In genomic region chr4:26331380-26331945, GRCh38 we compare ENCODE assay signal across 15 cellular contexts. TPM values are rescaled to one million over a fixed set of nuclear protein-coding genes. Genes with fewer than 3 reads are reported as not detected.
DNase-seq lines count a peak whose midpoint lies in the region; ATAC-seq and TF ChIP-seq lines count a peak whose summit lies in the region.
"Had no signal": no experiment of that assay in that cellular context is flagged by ENCODE, and none has a peak within 500 bp of the region (broad histone marks: within the 10 kb centered on the region; RNA-seq: fewer than 3 reads in every experiment).

No MANE protein-coding gene starts in this region.

- H3K27ac Mint-ChIP-seq in GM23338: peak overlapping the region; percentile 32
- H3K27ac Mint-ChIP-seq in activated T-helper 17 cell treated with anti-CD3 and anti-CD28 coated beads, Interleukin-2, amount 50 U/mL, for 72 hours: no peak overlapping the region
- H3K27ac Mint-ChIP-seq in mesothelial cell of epicardium: peak overlapping the region; percentile 27
- H3K27ac Mint-ChIP-seq in CD8-positive, alpha-beta T cell: no peak overlapping the region
- H3K27ac Mint-ChIP-seq: activated CD8-positive, alpha-beta T cell treated with anti-CD3 and anti-CD28 coated beads for 36 hours; B cell had no signal

- peaks cover 2% of the 10 kb centered on the region; the same call in 1 of the 2 replicates for H3F3A ChIP-seq in GM23338 (replicated peaks; ENCODE audit: low read depth)

- H3K27ac ChIP-seq in BLaER1: peak overlapping the region; percentile 56
- H3K27ac ChIP-seq in GM23338 (ENCODE audit: low read depth): 0 out of 2 replicates have a peak overlapping the region, but pooled peaks have one; percentile 26
- H3K27ac ChIP-seq in CD8-positive, alpha-beta T cell (ENCODE audit: low read depth, low read length): no peak overlapping the region
- H3K27ac ChIP-seq: prostate gland, RWPE1 had no signal

- H3K9me2 ChIP-seq in GM23338 (ENCODE audit: insufficient read depth): no peaks in the 10 kb centered on the region

- peak overlapping the region; percentile 22; the same call in 1 of the 2 replicates for H3K9ac ChIP-seq in BLaER1

- CTCF ChIA-PET in CD8-positive, alpha-beta T cell (lab: Charles Lee): interaction anchor here (1.0 to 7.5 kb wide), 12 partner anchors 9 to 490 kb away, joined by 3 to 107 read pairs (median 12); no protein-coding TSS in a partner anchor

- DNase-seq in GM23338 (ENCODE audit: low spot score) (no peak), mesothelial cell of epicardium (ENCODE audit: low spot score in 2 of 2, unreplicated experiment in 2 of 2) (no peak)
- no peak for DNase-seq in CD8-positive, alpha-beta T cell
- DNase-seq: activated CD8-positive, alpha-beta T cell treated with anti-CD3 and anti-CD28 coated beads for 36 hours; activated effector memory CD4-positive, alpha-beta T cell treated with Interleukin-2 at 50 U/mL for 16 hours; effector CD4-positive, alpha-beta T cell had no signal

- H3K4me3 ChIP-seq in BLaER1: no peak overlapping the region
- H3K4me3 ChIP-seq in GM23338: peak overlapping the region; percentile 18
- no peak overlapping the region for H3K4me3 ChIP-seq in CD8-positive, alpha-beta T cell (ENCODE audit: low read depth, low read length)
- H3K4me3 ChIP-seq: prostate gland had no signal

- ATAC-seq in GM23338 (no peak), GM19455 (IDR thresholded peaks at IDR 0.05; ENCODE audit: unreplicated experiment) (no peak), HG03108 (IDR thresholded peaks at IDR 0.05; ENCODE audit: unreplicated experiment) (no peak), HG02970 (IDR thresholded peaks at IDR 0.05; ENCODE audit: low FRiP score, unreplicated experiment) (no peak)
- no peak for ATAC-seq in activated T-helper 17 cell treated with anti-CD3 and anti-CD28 coated beads, Interleukin-2, amount 50 U/mL, for 72 hours (replicated peaks)
- ATAC-seq in CD8-positive, alpha-beta T cell: no peak
- ATAC-seq: activated CD8-positive, alpha-beta T cell treated with anti-CD3 and anti-CD28 coated beads for 36 hours had no signal

- peaks cover 100% of the 10 kb centered on the region for H3K79me2 ChIP-seq in GM23338 (replicated peaks; ENCODE audit: insufficient read depth)

- intact Hi-C loops in CD8-positive, alpha-beta T cell (cut with DNase I, micrococcal nuclease): loop anchor here (2.0 to 5.0 kb wide), 4 partner anchors 41 to 681 kb away; no protein-coding TSS in a partner anchor

- H3K9me3 Mint-ChIP-seq in GM23338 (no peaks in the 10 kb centered on the region), mesothelial cell of epicardium (no peaks in the 10 kb centered on the region)
- H3K9me3 Mint-ChIP-seq in activated T-helper 17 cell treated with anti-CD3 and anti-CD28 coated beads, Interleukin-2, amount 50 U/mL, for 72 hours: no peaks in the 10 kb centered on the region
- H3K9me3 Mint-ChIP-seq in CD8-positive, alpha-beta T cell: no peaks in the 10 kb centered on the region
- H3K9me3 Mint-ChIP-seq: activated CD8-positive, alpha-beta T cell treated with anti-CD3 and anti-CD28 coated beads for 36 hours; type B pancreatic cell had no signal

- POLR2A ChIA-PET in CD8-positive, alpha-beta T cell (lab: Charles Lee): interaction anchor here (0.6 to 1.1 kb wide), 3 partner anchors 8 to 74 kb away, joined by 3 read pairs; no protein-coding TSS in a partner anchor

- no peaks in the 10 kb centered on the region; the same call in 2 of the 3 replicates for H3K36me3 Mint-ChIP-seq in GM23338 (ENCODE audit: low read depth)
- peaks cover 87% of the 10 kb centered on the region for H3K36me3 Mint-ChIP-seq in activated T-helper 17 cell treated with anti-CD3 and anti-CD28 coated beads, Interleukin-2, amount 50 U/mL, for 72 hours (ENCODE audit: low read depth)
- no peaks in the 10 kb centered on the region for H3K36me3 Mint-ChIP-seq in mesothelial cell of epicardium
- H3K36me3 Mint-ChIP-seq in CD8-positive, alpha-beta T cell: peaks cover 4% of the 10 kb centered on the region
- H3K36me3 Mint-ChIP-seq: type B pancreatic cell had no signal

- H2AFZ ChIP-seq in GM23338: no peak overlapping the region

- H3K27me3 ChIP-seq in BLaER1 (no peaks in the 10 kb centered on the region), GM23338 (ENCODE audit: insufficient read depth) (no peaks in the 10 kb centered on the region)
- no peaks in the 10 kb centered on the region for H3K27me3 ChIP-seq in CD8-positive, alpha-beta T cell (ENCODE audit: insufficient read depth, low read length)

- H3K4me2 ChIP-seq in BLaER1: peak overlapping the region; percentile 82
- peak overlapping the region; percentile 48 for H3K4me2 ChIP-seq in GM23338

- no peaks in the 10 kb centered on the region for H3K9me3 ChIP-seq in BLaER1
- no peaks in the 10 kb centered on the region for H3K9me3 ChIP-seq in CD8-positive, alpha-beta T cell (ENCODE audit: low read length)
- H3K9me3 ChIP-seq: prostate gland had no signal

- H3K4me1 Mint-ChIP-seq in GM23338 (peaks cover 56% of the 10 kb centered on the region), mesothelial cell of epicardium (peaks cover 16% of the 10 kb centered on the region)
- peaks cover 45% of the 10 kb centered on the region for H3K4me1 Mint-ChIP-seq in activated T-helper 17 cell treated with anti-CD3 and anti-CD28 coated beads, Interleukin-2, amount 50 U/mL, for 72 hours
- peaks cover 53% of the 10 kb centered on the region for H3K4me1 Mint-ChIP-seq in CD8-positive, alpha-beta T cell (ENCODE audit: low read depth)

- H3K4me1 ChIP-seq in BLaER1 (peaks cover 35% of the 10 kb centered on the region), GM23338 (ENCODE audit: insufficient read depth) (peaks cover 72% of the 10 kb centered on the region)
- no peaks in the 10 kb centered on the region for H3K4me1 ChIP-seq in CD8-positive, alpha-beta T cell (ENCODE audit: insufficient read depth, low read length)
- H3K4me1 ChIP-seq: prostate gland had no signal

- H3K36me3 ChIP-seq in BLaER1 (peaks cover 19% of the 10 kb centered on the region; the same call in 1 of the 2 replicates), GM23338 (ENCODE audit: insufficient read depth) (no peaks in the 10 kb centered on the region)
- no peaks in the 10 kb centered on the region for H3K36me3 ChIP-seq in CD8-positive, alpha-beta T cell (ENCODE audit: insufficient read depth, low read length)
- H3K36me3 ChIP-seq: prostate gland had no signal

- peak overlapping the region; percentile 42; the same call in 2 of the 3 replicates for H3K4me3 Mint-ChIP-seq in GM23338
- peak overlapping the region; percentile 66 for H3K4me3 Mint-ChIP-seq in activated T-helper 17 cell treated with anti-CD3 and anti-CD28 coated beads, Interleukin-2, amount 50 U/mL, for 72 hours
- no peak overlapping the region for H3K4me3 Mint-ChIP-seq in mesothelial cell of epicardium
- no peak overlapping the region for H3K4me3 Mint-ChIP-seq in CD8-positive, alpha-beta T cell
- H3K4me3 Mint-ChIP-seq: activated CD8-positive, alpha-beta T cell treated with anti-CD3 and anti-CD28 coated beads for 36 hours; B cell; type B pancreatic cell had no signal

- TF ChIP-seq CTCF in GM23338 (conservative IDR thresholded peaks at IDR 0.05; ENCODE audit: low read depth in 2 of 2) (no peak), mesothelial cell of epicardium (IDR thresholded peaks at IDR 0.05; ENCODE audit: unreplicated experiment) (no peak)
- TF ChIP-seq CTCF in CD8-positive, alpha-beta T cell (IDR thresholded peaks at IDR 0.05): no peak

- no peaks in the 10 kb centered on the region for H3K27me3 Mint-ChIP-seq in GM23338 (ENCODE audit: insufficient read depth, low read depth, poor library complexity)
- H3K27me3 Mint-ChIP-seq in activated T-helper 17 cell treated with anti-CD3 and anti-CD28 coated beads, Interleukin-2, amount 50 U/mL, for 72 hours: no peaks in the 10 kb centered on the region
- H3K27me3 Mint-ChIP-seq in mesothelial cell of epicardium (ENCODE audit: low read depth): no peaks in the 10 kb centered on the region
- no peaks in the 10 kb centered on the region for H3K27me3 Mint-ChIP-seq in CD8-positive, alpha-beta T cell (ENCODE audit: low read depth)
- H3K27me3 Mint-ChIP-seq: activated CD8-positive, alpha-beta T cell treated with anti-CD3 and anti-CD28 coated beads for 36 hours; B cell; type B pancreatic cell had no signal

- H4K20me1 ChIP-seq in BLaER1 (peaks cover 100% of the 10 kb centered on the region), GM23338 (replicated peaks; ENCODE audit: insufficient read depth) (peaks cover 73% of the 10 kb centered on the region)

TF ChIP-seq in GM23338, 12 proteins besides CTCF, POLR2A, EP300 and RAD21 (continues in another document):
- no peak for TF ChIP-seq EZH2phosphoT487 (IDR thresholded peaks at IDR 0.05; ENCODE audit: unreplicated experiment)
- no peak for TF ChIP-seq NANOG (IDR thresholded peaks at IDR 0.05; ENCODE audit: borderline replicate concordance)
- TF ChIP-seq ETS1 (IDR thresholded peaks at IDR 0.05): no peak

RNA-seq across cellular contexts. Expression of gene RBPJ, which starts 10.6 kb away (rescaled TPM):
- total RNA-seq in GM23338 (2014; rRNA removed; shearing (Covaris generic)): 205 and 212 TPM in 2 replicates
- polyA plus RNA-seq in GM23338 (2016; fragmentation: Nextera tagmentation; extraction: Ambion mirVana): 457 and 461 TPM in 2 replicates
- total RNA-seq in activated T-helper 17 cell treated with anti-CD3 and anti-CD28 coated beads, Interleukin-2, amount 50 U/mL, for 72 hours: 100 to 1,000 TPM; 238 to 481 TPM
- 83.5 to 87.0 TPM (median 86.1 TPM) in 3 replicates for total RNA-seq in mesothelial cell of epicardium
- 10 to 100 TPM; 73.7 to 76.7 TPM for total RNA-seq in CD8-positive, alpha-beta T cell

Comparison
In these comparisons a context has a peak if more than half of its experiments do, and no peak if none do; other contexts are left out.
1. H3K27ac Mint-ChIP-seq: peak in GM23338 (single experiment) and mesothelial cell of epicardium (single experiment); none in activated T-helper 17 cell treated with anti-CD3 and anti-CD28 coated beads, Interleukin-2, amount 50 U/mL, for 72 hours (single experiment) and CD8-positive, alpha-beta T cell (single experiment).
2. H3K4me3 Mint-ChIP-seq: peak in GM23338 (single experiment) and activated T-helper 17 cell treated with anti-CD3 and anti-CD28 coated beads, Interleukin-2, amount 50 U/mL, for 72 hours (single experiment); none in mesothelial cell of epicardium (single experiment) and CD8-positive, alpha-beta T cell (single experiment).